Comparison of ENCODE assay signal across 14 cellular contexts in genomic region chr2:88554189-88554588, GRCh38.
DNase-seq lines count a peak whose midpoint lies in the region; FAIRE-seq and TF ChIP-seq lines count a peak whose summit lies in the region.
"Had no signal": no experiment of that assay in that cellular context is flagged by ENCODE, and none has a peak within 500 bp of the region (broad histone marks: within the 10 kb centered on the region; RNA-seq: fewer than 3 reads in every experiment).

No MANE protein-coding gene starts in this region.

- no peak overlapping the region for H3K4me3 ChIP-seq in HEK293 (ENCODE audit: low read depth, low read length)
- no peak overlapping the region for H3K4me3 ChIP-seq in liver (ENCODE audit: low read depth in 1 of 3, low read length in 3 of 3)
- no peak overlapping the region for H3K4me3 ChIP-seq in foreskin fibroblast (ENCODE audit: low read depth in 1 of 2, low read length in 2 of 2)

- H3K4me1 ChIP-seq in HEK293 (ENCODE audit: control insufficient read depth, insufficient read depth, low read length): no peaks in the 10 kb centered on the region
- no peaks in the 10 kb centered on the region for H3K4me1 ChIP-seq in liver (ENCODE audit: control insufficient read depth in 4 of 4, insufficient read depth in 4 of 4, low read length in 3 of 4)

- 94% methylated on average over 5 of the region's 5 CpGs for WGBS in liver

- DNase-seq in D721Med (ENCODE audit: insufficient read length, low spot score) (no peak), ecto neural progenitor cell (ENCODE audit: low spot score) (no peak), foreskin fibroblast (no peak), Ammon's horn (ENCODE audit: low spot score) (no peak)
- DNase-seq in activated CD4-positive, alpha-beta T cell treated with anti-CD3 and anti-CD28 coated beads, Interleukin-2, amount 50 U/mL, for 4 hours: no peak
- DNase-seq: activated CD4-positive, alpha-beta memory T cell treated with anti-CD3 and anti-CD28 coated beads for 36 hours; activated gamma-delta T cell; CD4-positive, CD25-positive, alpha-beta regulatory T cell; central memory CD4-positive, alpha-beta T cell; T-helper 17 cell had no signal

- no peak overlapping the region for H3K9ac ChIP-seq in liver (ENCODE audit: low read depth in 1 of 2, low read length in 2 of 2)

- FAIRE-seq in D721Med (lab: Jason Lieb, UNC): no peak
- FAIRE-seq: GM19239 had no signal

- peak; percentile 36 for TF ChIP-seq CTCF in D721Med (IDR thresholded peaks at IDR 0.05; ENCODE audit: insufficient read depth, missing control alignments)
- peak; percentile 45; the same call in 1 of the 2 replicates for TF ChIP-seq CTCF in HEK293 (tag by site-specific recombination; IDR thresholded peaks at IDR 0.05)
- TF ChIP-seq CTCF in VCaP (conservative IDR thresholded peaks at IDR 0.05): peak; percentile 57
- peak; percentile 2 for TF ChIP-seq CTCF in liver (IDR thresholded peaks at IDR 0.05; ENCODE audit: low read depth, low read length, missing input control)
- TF ChIP-seq CTCF in foreskin fibroblast (IDR thresholded peaks at IDR 0.05; ENCODE audit: low read depth, low read length): no peak

- TF ChIP-seq RAD21 in liver (IDR thresholded peaks at IDR 0.05): peak in 1 of 2 donors; percentile 42

- H3K9me3 ChIP-seq in HEK293 (ENCODE audit: control insufficient read depth, insufficient read depth, low read depth, low read length): no peaks in the 10 kb centered on the region
- no peaks in the 10 kb centered on the region for H3K9me3 ChIP-seq in liver (ENCODE audit: control insufficient read depth in 4 of 4, low read length in 3 of 4)

- peaks cover 0 to 4% (median 0%) of the 10 kb centered on the region in 4 donors for H3K27me3 ChIP-seq in liver (ENCODE audit: control insufficient read depth in 4 of 4, insufficient read depth in 4 of 4, low read length in 3 of 4)

- POLR2A ChIA-PET in HEK293 (lab: Yijun Ruan, JAX): no interaction called here

- CTCF ChIA-PET in HEK293 (lab: Yijun Ruan, JAX): interaction anchor here (0.7 to 1.1 kb wide), 4 partner anchors 36 to 347 kb away, joined by 3 to 6 read pairs (median 4); no protein-coding TSS in a partner anchor

- H3K36me3 ChIP-seq in HEK293 (ENCODE audit: control insufficient read depth in 2 of 2, insufficient read depth in 1 of 2, low read length in 2 of 2) (peaks cover 0 to 12% of the 10 kb centered on the region in 2 experiments; a peak in 1 of 3 replicates), liver (ENCODE audit: control insufficient read depth in 4 of 4, insufficient read depth in 3 of 4, low read depth in 1 of 4, low read length in 3 of 4) (peaks cover 0 to 22% (median 14%) of the 10 kb centered on the region in 4 donors)

- H3K27ac ChIP-seq in HEK293 (ENCODE audit: extremely low read depth, low read depth, low read length) (no peak overlapping the region), VCaP (no peak overlapping the region), liver (ENCODE audit: low read depth in 1 of 2, low read length in 2 of 2) (no peak overlapping the region)

TF ChIP-seq in HEK293, 187 proteins besides CTCF, POLR2A, EP300 and RAD21:
- no peak for TF ChIP-seq ZNF707 (tag by site-specific recombination; IDR thresholded peaks at IDR 0.05)
- TF ChIP-seq RBAK (tag by site-specific recombination; IDR thresholded peaks at IDR 0.05): no peak
- peak; percentile 39 for TF ChIP-seq ZNF654 (tag by site-specific recombination; IDR thresholded peaks at IDR 0.05; ENCODE audit: low read depth)
TF ChIP-seq in HEK293: peak in this region for 1.

TF ChIP-seq in liver, 16 proteins besides CTCF, POLR2A, EP300 and RAD21:
- no peak for TF ChIP-seq SP1 (IDR thresholded peaks at IDR 0.05)
- no peak for TF ChIP-seq JUND (IDR thresholded peaks at IDR 0.05)
